1 cellular context compared by ENCODE assay signal in the genomic region with DNA sequence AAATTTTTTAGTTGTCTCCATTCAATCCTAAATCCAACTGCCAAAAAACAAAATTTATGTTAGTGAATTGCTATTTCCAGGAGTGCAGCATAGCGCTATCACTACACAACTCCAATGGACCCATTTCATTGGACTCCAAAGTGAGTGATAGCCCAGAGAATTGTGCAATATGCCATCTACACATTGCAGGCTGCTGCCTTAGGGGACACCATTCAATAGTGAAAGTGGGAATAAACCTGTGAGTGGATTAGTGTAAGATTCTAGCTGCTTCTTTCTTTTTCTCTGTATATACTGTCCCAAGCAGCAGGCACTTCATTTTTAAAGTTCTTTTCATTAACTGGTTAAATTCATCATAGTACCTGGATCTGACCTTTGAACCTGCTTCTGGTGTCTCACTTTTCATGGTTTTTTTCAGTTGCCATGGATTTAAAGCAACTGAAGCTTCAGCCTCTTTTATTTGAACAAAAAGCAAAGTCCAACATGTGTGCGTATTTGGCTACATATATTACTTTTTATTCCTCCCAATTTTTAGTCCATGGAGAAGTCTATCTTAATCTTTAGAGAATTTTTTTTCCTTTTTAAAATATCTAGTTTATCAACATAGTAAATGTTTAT.
TF ChIP-seq lines count a peak whose summit lies in the region.

No MANE protein-coding gene starts in this region.

TF ChIP-seq in H1, 55 proteins besides CTCF, POLR2A, EP300 and RAD21 (continued from another document):
- no peak for TF ChIP-seq ATF2 (IDR thresholded peaks at IDR 0.05; ENCODE audit: low read length)
